ENCODE assay signal across 16 cellular contexts in genomic region chr3:13083898-13084297, GRCh38. TPM values are rescaled to one million over a fixed set of nuclear protein-coding genes. Genes with fewer than 3 reads are reported as not detected.
A peak's percentile ranks its signal among the peaks of the same experiment; 100 is the strongest.
DNase-seq lines count a peak whose midpoint lies in the region; ATAC-seq, FAIRE-seq and TF ChIP-seq lines count a peak whose summit lies in the region.
"Had no signal": no experiment of that assay in that cellular context is flagged by ENCODE, and none has a peak within 500 bp of the region (broad histone marks: within the 10 kb centered on the region; RNA-seq: fewer than 3 reads in every experiment).

No MANE protein-coding gene starts in this region.

- no peak for FAIRE-seq in D721Med (lab: Jason Lieb, UNC)
- FAIRE-seq: A204.1 had no signal

- H3K4me1 ChIP-seq in BLaER1 (peaks cover 99% of the 10 kb centered on the region), OCI-LY7 (ENCODE audit: insufficient read depth, low read length, poor library complexity, severe bottlenecking) (peaks cover 91% of the 10 kb centered on the region), testis (peaks cover 13% of the 10 kb centered on the region)
- H3K4me1 ChIP-seq: Caco-2, left lung had no signal

- no TSS peak for BruUV-seq in OCI-LY7 (replicated peaks; lab: Mats Ljungman, UMichigan)

- POLR2A ChIA-PET in OCI-LY7 (lab: Charles Lee) = interaction anchor here (1.1 to 2.3 kb wide), 4 partner anchors 12 to 72 kb away, joined by 3 to 19 read pairs (median 7); no protein-coding TSS in a partner anchor

- 89 to 95% methylated on average over 4 to 8 of the region's 8 CpGs for WGBS in testis, 2 donors

- H3K27ac ChIP-seq in BLaER1 (peak overlapping the region; percentile 52), OCI-LY7 (ENCODE audit: low read depth, low read length, poor library complexity, severe bottlenecking) (peak overlapping the region; percentile 87), testis (no peak overlapping the region)
- H3K27ac ChIP-seq: hepatocyte, left lung, tibial artery had no signal

- TF ChIP-seq CTCF in OCI-LY7 (conservative IDR thresholded peaks at IDR 0.05; ENCODE audit: low read length) = no peak
- no peak for TF ChIP-seq CTCF in testis (IDR thresholded peaks at IDR 0.05)
- TF ChIP-seq CTCF in D721Med (IDR thresholded peaks at IDR 0.05; ENCODE audit: insufficient read depth, missing control alignments) = no peak

- H3K36me3 ChIP-seq in BLaER1 (no peaks in the 10 kb centered on the region), OCI-LY7 (ENCODE audit: insufficient read depth, low read length) (no peaks in the 10 kb centered on the region), testis (ENCODE audit: low read depth, missing control alignments) (no peaks in the 10 kb centered on the region)
- H3K36me3 ChIP-seq: left lung, tibial artery had no signal

- TF ChIP-seq POLR2A in testis (IDR thresholded peaks at IDR 0.05) = no peak

- H3K4me3 ChIP-seq in BLaER1 (no peak overlapping the region), OCI-LY7 (ENCODE audit: low read depth, low read length, poor library complexity, severe bottlenecking) (peak overlapping the region; percentile 21), testis (no peak overlapping the region)
- H3K4me3 ChIP-seq: hepatocyte, left lung, tibial artery had no signal

- intact Hi-C loops in OCI-LY7 (cut with micrococcal nuclease; ENCODE audit: unreplicated experiment) = loop anchor here (1.0 kb wide), 2 partner anchors 12 to 38 kb away; no protein-coding TSS in a partner anchor
- intact Hi-C loops in testis (cut with DNase I; ENCODE audit: low total_unique reads) = loop anchor here (10.0 kb wide), 1 partner anchor 1341 kb away; no protein-coding TSS in a partner anchor

- no peaks in the 10 kb centered on the region for H3K9me3 ChIP-seq in BLaER1
- no peaks in the 10 kb centered on the region for H3K9me3 ChIP-seq in OCI-LY7 (ENCODE audit: low read length)
- H3K9me3 ChIP-seq in testis = no peaks in the 10 kb centered on the region
- H3K9me3 ChIP-seq: Caco-2, left lung, tibial artery had no signal

- CTCF ChIA-PET in OCI-LY7 (lab: Charles Lee; ENCODE audit: unreplicated experiment) = interaction anchor here (0.5 to 1.2 kb wide), 2 partner anchors 8 to 12 kb away, joined by 3 to 5 read pairs; no protein-coding TSS in a partner anchor

- H3K79me2 ChIP-seq in OCI-LY7 (ENCODE audit: insufficient read depth, low read depth, low read length) = no peaks in the 10 kb centered on the region
- H3K79me2 ChIP-seq: hepatocyte had no signal

- no peaks in the 10 kb centered on the region for H4K20me1 ChIP-seq in BLaER1
- no peaks in the 10 kb centered on the region for H4K20me1 ChIP-seq in OCI-LY7 (ENCODE audit: insufficient read depth, low read length)

- DNase-seq in OCI-LY7 (ENCODE audit: low spot score) = peak; percentile 88
- DNase-seq in testis = no peak
- DNase-seq in dedifferentiated amniotic fluid mesenchymal stem cell (ENCODE audit: extremely low spot score) = no peak
- DNase-seq in NCI-H748 (lab: John Stamatoyannopoulos, UW; ENCODE audit: unreplicated experiment) = no peak
- no peak for DNase-seq in D721Med (ENCODE audit: insufficient read length, low spot score)
- DNase-seq: activated naive CD8-positive, alpha-beta T cell treated with anti-CD3 and anti-CD28 coated beads, Interleukin-2, amount 50 U/mL, for 24 hours; activated T-cell treated with anti-CD3 and anti-CD28 coated beads for 4 hours; Caco-2; OCI-M1; tibial artery had no signal

- H3K9me2 ChIP-seq in OCI-LY7 (ENCODE audit: insufficient read depth, low read length) = no peaks in the 10 kb centered on the region

- peak overlapping the region; percentile 24; the same call in 1 of the 2 replicates for H2AFZ ChIP-seq in OCI-LY7 (ENCODE audit: low read length)
- H2AFZ ChIP-seq: hepatocyte had no signal

- peak overlapping the region; percentile 53; the same call in 1 of the 2 replicates for H3K9ac ChIP-seq in BLaER1

- H3K4me2 ChIP-seq in BLaER1 (peak overlapping the region; percentile 90), OCI-LY7 (ENCODE audit: low read length) (peak overlapping the region; percentile 67)
- H3K4me2 ChIP-seq: hepatocyte had no signal

- peak; percentile 50 for ATAC-seq in GM19397 (IDR thresholded peaks at IDR 0.05; ENCODE audit: unreplicated experiment)
- peak; percentile 52 for ATAC-seq in HG02759 (IDR thresholded peaks at IDR 0.05; ENCODE audit: unreplicated experiment)
- ATAC-seq: activated naive CD8-positive, alpha-beta T cell treated with anti-CD3 and anti-CD28 coated beads, Interleukin-2, amount 50 U/mL, for 24 hours; left lung had no signal

- H3K27me3 ChIP-seq in BLaER1 (no peaks in the 10 kb centered on the region), testis (no peaks in the 10 kb centered on the region)
- H3K27me3 ChIP-seq: hepatocyte, tibial artery had no signal

RNA-seq across cellular contexts. Expression of gene IQSEC1, which starts 10.7 kb away (rescaled TPM):
- 24.3 and 25.2 TPM in 2 replicates for total RNA-seq in OCI-LY7 (2014; rRNA removed; shearing (Covaris generic))
- total RNA-seq in OCI-LY7 (2022) = 56.3 and 70.1 TPM in 2 replicates
- total RNA-seq in testis = 10 to 100 TPM; 74.3 to 89.4 TPM
- 32.9 TPM for polyA plus RNA-seq in testis (ENCODE audit: insufficient read depth, low read depth, low replicate concordance)

Comparison
In these comparisons a context has a peak if more than half of its experiments do, and no peak if none do; other contexts are left out.
1. H3K27ac ChIP-seq: peak in BLaER1 (single experiment) and OCI-LY7 (single experiment); none in testis (0 of 2).